8 cellular contexts compared by ENCODE assay signal in genomic region chr1:30707412-30708360, GRCh38. TPM values are rescaled to one million over a fixed set of nuclear protein-coding genes. Genes with fewer than 3 reads are reported as not detected.
A peak's percentile ranks its signal among the peaks of the same experiment; 100 is the strongest.
DNase-seq lines count a peak whose midpoint lies in the region; ATAC-seq, FAIRE-seq and TF ChIP-seq lines count a peak whose summit lies in the region.

No MANE protein-coding gene starts in this region.

- H3K79me2 ChIP-seq in H1 (ENCODE audit: control insufficient read depth in 1 of 2, insufficient read depth in 2 of 2, low read length in 2 of 2): no peaks in the 10 kb centered on the region

- no peaks in the 10 kb centered on the region for H3K27me3 ChIP-seq in H1 (replicated peaks in 1 of 4; ENCODE audit: control insufficient read depth in 3 of 4, extremely low read depth in 1 of 4, insufficient read depth in 3 of 4, low read length in 3 of 4)
- peaks cover 0 to 44% of the 10 kb centered on the region in 2 experiments for H3K27me3 ChIP-seq in mesenchymal stem cell (ENCODE audit: control insufficient read depth in 1 of 2, insufficient read depth in 1 of 2, low read length in 2 of 2)

- H3K79me1 ChIP-seq in H1 (ENCODE audit: low read depth, low read length): no peaks in the 10 kb centered on the region
- no peaks in the 10 kb centered on the region for H3K79me1 ChIP-seq in mesenchymal stem cell (replicated peaks; ENCODE audit: low read length, poor library complexity, severe bottlenecking)

- H4K5ac ChIP-seq in H1 (ENCODE audit: insufficient read length, low read depth, low read length): no peak overlapping the region

- TF ChIP-seq POLR2A in H1 (IDR thresholded peaks at IDR 0.05; ENCODE audit: control extremely low read depth in 1 of 2, low read depth in 2 of 2, low read length in 2 of 2): no peak

- H3K4me3 ChIP-seq in HEK293 (ENCODE audit: low read depth, low read length) (no peak overlapping the region), H1 (ENCODE audit: extremely low read depth in 1 of 4, insufficient read depth in 2 of 4, low read depth in 3 of 4, low read length in 4 of 4) (no peak overlapping the region), mesenchymal stem cell (ENCODE audit: insufficient read depth in 1 of 2, low read depth in 1 of 2, low read length in 2 of 2) (no peak overlapping the region)

- H2BK12ac ChIP-seq in H1 (ENCODE audit: low read depth, low read length) (peak overlapping the region; percentile 31; the same call in 1 of the 2 replicates), mesenchymal stem cell (ENCODE audit: low read length in 2 of 2) (no peak overlapping the region)

- peak; percentile 85 for FAIRE-seq in H1 (lab: Jason Lieb, UNC)

- H3K14ac ChIP-seq in H1 (ENCODE audit: insufficient read length) (no peak overlapping the region), mesenchymal stem cell (ENCODE audit: low read length in 2 of 2) (no peak overlapping the region)

- TF ChIP-seq EP300 in H1 (IDR thresholded peaks at IDR 0.05; ENCODE audit: borderline replicate concordance in 1 of 2, low read depth in 2 of 2, low read length in 2 of 2): no peak

- H3K4me1 ChIP-seq in HEK293 (ENCODE audit: control insufficient read depth, insufficient read depth, low read length) (no peaks in the 10 kb centered on the region), H1 (replicated peaks in 1 of 4; ENCODE audit: control insufficient read depth in 3 of 4, insufficient read depth in 4 of 4, low read length in 3 of 4) (peaks cover 0 to 3% (median under 1%) of the 10 kb centered on the region in 4 experiments; a peak in 4 of 7 replicates), mesenchymal stem cell (ENCODE audit: control insufficient read depth, insufficient read depth, low read depth, low read length) (peaks cover 8% of the 10 kb centered on the region)

- H3K4ac ChIP-seq in H1 (replicated peaks; ENCODE audit: insufficient read length, low read depth, low read length) (no peak overlapping the region), mesenchymal stem cell (ENCODE audit: low read depth in 1 of 2, low read length in 2 of 2) (no peak overlapping the region)

- peak in 13 of 14 donors; percentile 11 to 74 (median 55) for DNase-seq in C1 segment of cervical spinal cord (lab: John Stamatoyannopoulos, UW)
- peak; percentile 78 for DNase-seq in NCI-H69 (lab: John Stamatoyannopoulos, UW)
- DNase-seq in activated CD8-positive, alpha-beta T cell treated with anti-CD3 and anti-CD28 coated beads for 36 hours: peak; percentile 71
- DNase-seq in H1 (ENCODE audit: low read depth in 1 of 2, low spot score in 2 of 2): peak in 1 of 2 experiments; percentile 94
- DNase-seq in mesenchymal stem cell: peak; percentile 66
- peak; percentile 25 to 29 for DNase-seq in stimulated activated CD8-positive, alpha-beta memory T cell treated with anti-CD3 and anti-CD28 coated beads, Interleukin-7, amount 100 ng/mL, for 1 hour (ENCODE audit: low read depth in 2 of 2)

- H2BK20ac ChIP-seq in H1 (ENCODE audit: low read length): no peak overlapping the region

- no peak overlapping the region for H2AK5ac ChIP-seq in H1 (ENCODE audit: low read depth, low read length)
- H2AK5ac ChIP-seq in mesenchymal stem cell (ENCODE audit: low read length, severe bottlenecking): no peak overlapping the region

- H4K8ac ChIP-seq in H1 (ENCODE audit: extremely low read depth, insufficient read depth, low read length): peak overlapping the region; percentile 39; the same call in 1 of the 2 replicates
- no peak overlapping the region for H4K8ac ChIP-seq in mesenchymal stem cell (ENCODE audit: low read length)

- H3K9me3 Mint-ChIP-seq in activated CD8-positive, alpha-beta T cell treated with anti-CD3 and anti-CD28 coated beads for 36 hours: no peaks in the 10 kb centered on the region

- H3K56ac ChIP-seq in H1 (replicated peaks; ENCODE audit: insufficient read length, low read depth, low read length): no peak overlapping the region

- H3K36me3 ChIP-seq in HEK293 (ENCODE audit: control insufficient read depth in 2 of 2, insufficient read depth in 1 of 2, low read length in 2 of 2) (no peaks in the 10 kb centered on the region), H1 (ENCODE audit: control insufficient read depth in 2 of 4, insufficient read depth in 4 of 4, low read length in 3 of 4) (no peaks in the 10 kb centered on the region), mesenchymal stem cell (ENCODE audit: control insufficient read depth in 1 of 2, insufficient read depth in 2 of 2, low read depth in 1 of 2, low read length in 2 of 2) (no peaks in the 10 kb centered on the region)

- TF ChIP-seq CTCF in HEK293 (tag by site-specific recombination; IDR thresholded peaks at IDR 0.05): peak; percentile 95
- peak; percentile 78 for TF ChIP-seq CTCF in activated CD8-positive, alpha-beta T cell treated with anti-CD3 and anti-CD28 coated beads for 36 hours (IDR thresholded peaks at IDR 0.05)
- peak; percentile 90 to 95 (median 92) for TF ChIP-seq CTCF in H1 (IDR thresholded peaks at IDR 0.05; ENCODE audit: control extremely low read depth in 1 of 3, insufficient read depth in 1 of 3, low read depth in 1 of 3, low read length in 3 of 3)

- ATAC-seq in activated CD8-positive, alpha-beta T cell treated with anti-CD3 and anti-CD28 coated beads for 36 hours: peak; percentile 95
- ATAC-seq in GM18909 (IDR thresholded peaks at IDR 0.05; ENCODE audit: poor library complexity, unreplicated experiment): no peak

- peaks cover 0 to 3% of the 10 kb centered on the region in 2 experiments for H4K20me1 ChIP-seq in H1 (replicated peaks in 1 of 2; ENCODE audit: control insufficient read depth in 1 of 2, insufficient read depth in 2 of 2, low read length in 2 of 2)

- no peak overlapping the region for H3K4me2 ChIP-seq in H1 (ENCODE audit: insufficient read depth in 1 of 2, low read depth in 2 of 2, low read length in 2 of 2)
- no peak overlapping the region for H3K4me2 ChIP-seq in mesenchymal stem cell (ENCODE audit: low read length, poor library complexity, severe bottlenecking)

- CTCF ChIA-PET in HEK293 (lab: Yijun Ruan, JAX): interaction anchor here (0.7 to 3.1 kb wide), 29 partner anchors 9 to 1831 kb away, joined by 3 to 17 read pairs (median 3); no protein-coding TSS in a partner anchor
- CTCF ChIA-PET in activated CD8-positive, alpha-beta T cell treated with anti-CD3 and anti-CD28 coated beads for 36 hours (lab: Charles Lee): interaction anchor here (0.6 to 1.7 kb wide), 10 partner anchors 7 to 465 kb away, joined by 3 to 8 read pairs (median 5); no protein-coding TSS in a partner anchor
- CTCF ChIA-PET in H1 (lab: Charles Lee; ENCODE audit: partially characterized antibody): interaction anchor here (0.6 to 3.4 kb wide), 51 partner anchors 10 to 1363 kb away, joined by 3 to 24 read pairs (median 4); no protein-coding TSS in a partner anchor

- H3K9me3 ChIP-seq in HEK293 (ENCODE audit: control insufficient read depth, insufficient read depth, low read depth, low read length) (no peaks in the 10 kb centered on the region), H1 (ENCODE audit: insufficient read depth in 2 of 2, low read depth in 1 of 2, low read length in 1 of 2) (no peaks in the 10 kb centered on the region), mesenchymal stem cell (ENCODE audit: control insufficient read depth, low read length) (no peaks in the 10 kb centered on the region)

- no peak overlapping the region for H2BK15ac ChIP-seq in H1 (ENCODE audit: low read length)
- H2BK15ac ChIP-seq in mesenchymal stem cell (ENCODE audit: low read depth, poor library complexity, severe bottlenecking): no peak overlapping the region

- H2BK5ac ChIP-seq in H1 (ENCODE audit: low read depth, low read length): no peak overlapping the region
- H2BK5ac ChIP-seq in mesenchymal stem cell (ENCODE audit: low read depth, low read length, poor library complexity, severe bottlenecking): no peak overlapping the region

- peaks cover 4% of the 10 kb centered on the region; the same call in 1 of the 2 replicates for H3K23me2 ChIP-seq in H1 (ENCODE audit: low read depth, low read length)

- H3K27ac Mint-ChIP-seq in activated CD8-positive, alpha-beta T cell treated with anti-CD3 and anti-CD28 coated beads for 36 hours: no peak overlapping the region

- no peak overlapping the region for H3K18ac ChIP-seq in H1 (ENCODE audit: extremely low read depth, low read length)
- no peak overlapping the region for H3K18ac ChIP-seq in mesenchymal stem cell (ENCODE audit: low read depth in 1 of 2, low read length in 2 of 2)

- no peak overlapping the region for H2BK120ac ChIP-seq in H1 (replicated peaks; ENCODE audit: low read depth, low read length)
- H2BK120ac ChIP-seq in mesenchymal stem cell (ENCODE audit: low read depth, low read length): no peak overlapping the region

- H3K9ac ChIP-seq in H1 (replicated peaks in 1 of 4; ENCODE audit: extremely low read depth in 1 of 4, low read depth in 3 of 4, low read length in 3 of 4): no peak overlapping the region
- no peak overlapping the region for H3K9ac ChIP-seq in mesenchymal stem cell (ENCODE audit: low read length)

- no peaks in the 10 kb centered on the region for H3K4me1 Mint-ChIP-seq in activated CD8-positive, alpha-beta T cell treated with anti-CD3 and anti-CD28 coated beads for 36 hours (ENCODE audit: low read depth)

- TF ChIP-seq RAD21 in H1 (IDR thresholded peaks at IDR 0.05 in 1 of 2, conservative IDR thresholded peaks at IDR 0.05 in 1 of 2; ENCODE audit: low read depth in 2 of 2, low read length in 2 of 2): peak; percentile 99 to 100

- H3K36me3 Mint-ChIP-seq in activated CD8-positive, alpha-beta T cell treated with anti-CD3 and anti-CD28 coated beads for 36 hours (ENCODE audit: low read depth): no peaks in the 10 kb centered on the region

- intact Hi-C loops in activated CD8-positive, alpha-beta T cell treated with anti-CD3 and anti-CD28 coated beads for 36 hours (cut with micrococcal nuclease): no loop called here

- H3K4me3 Mint-ChIP-seq in activated CD8-positive, alpha-beta T cell treated with anti-CD3 and anti-CD28 coated beads for 36 hours: no peak overlapping the region

- POLR2A ChIA-PET in HEK293 (lab: Yijun Ruan, JAX): interaction anchor here (0.5 to 0.7 kb wide), 2 partner anchors 27 to 237 kb away, joined by 4 to 8 read pairs; no protein-coding TSS in a partner anchor
- POLR2A ChIA-PET in activated CD8-positive, alpha-beta T cell treated with anti-CD3 and anti-CD28 coated beads for 36 hours (lab: Charles Lee): interaction anchor here (0.9 kb wide), 1 partner anchor 11 kb away, joined by 3 read pairs; no protein-coding TSS in a partner anchor
- POLR2A ChIA-PET in H1 (lab: Charles Lee; ENCODE audit: partially characterized antibody): interaction anchor here (0.6 to 0.9 kb wide), 2 partner anchors 10 to 402 kb away, joined by 3 read pairs; no protein-coding TSS in a partner anchor

- 53% methylated on average over 16 of the region's 16 CpGs; no CpG with 5 or more reads in 1 of the 2 experiments for WGBS in H1 (ENCODE audit: extremely low coverage in 1 of 2, insufficient coverage in 1 of 2, insufficient read length in 1 of 2, insufficient replicate concordance in 2 of 2, low coverage in 1 of 2, low lambda C conversion rate in 2 of 2, missing lambda C conversion rate in 1 of 2), 2 experiments
- 44% methylated on average over 14 of the region's 16 CpGs for WGBS in mesenchymal stem cell

- H3K27me3 Mint-ChIP-seq in activated CD8-positive, alpha-beta T cell treated with anti-CD3 and anti-CD28 coated beads for 36 hours: peaks cover 1% of the 10 kb centered on the region

- H3K27ac ChIP-seq in HEK293 (ENCODE audit: extremely low read depth, low read depth, low read length): no peak overlapping the region
- H3K27ac ChIP-seq in H1 (ENCODE audit: low read depth, low read length): no peak overlapping the region
- H3K27ac ChIP-seq in mesenchymal stem cell (ENCODE audit: low read length, poor library complexity, severe bottlenecking): no peak overlapping the region

- H3K23ac ChIP-seq in H1 (ENCODE audit: insufficient read length) (no peak overlapping the region), mesenchymal stem cell (ENCODE audit: low read length in 2 of 2) (no peak overlapping the region)

- H4K91ac ChIP-seq in H1 (replicated peaks; ENCODE audit: insufficient read length, low read length): peak overlapping the region; percentile 22
- H4K91ac ChIP-seq in mesenchymal stem cell (ENCODE audit: low read length): no peak overlapping the region

- H2AFZ ChIP-seq in H1 (ENCODE audit: low read length): peak overlapping the region; percentile 42; the same call in 1 of the 2 replicates
- no peak overlapping the region for H2AFZ ChIP-seq in mesenchymal stem cell (ENCODE audit: low read depth, low read length)

RNA-seq across cellular contexts. Expression of gene MATN1, which starts 15.7 kb away (rescaled TPM):
- 1 to 10 TPM in 1 of 2 experiments, under 1 TPM in 1; 0.45 to 1.4 TPM for total RNA-seq in activated CD8-positive, alpha-beta T cell treated with anti-CD3 and anti-CD28 coated beads for 36 hours
- 0.11 and 0.28 TPM in 2 replicates for total RNA-seq in H1 (2021; fragmentation: NEBNext Ultra II Directional; extraction: Animal tissue kit (Norgen Biotek cat#: 25700))
- 0.11 and 0.12 TPM in 2 replicates for polyA plus RNA-seq in H1 (2011; rRNA removed)
- polyA plus RNA-seq in H1 (2011; cell fraction: cytosol; rRNA removed): 0.23 TPM
- 0.19 TPM for polyA plus RNA-seq in H1 (2011; cell fraction: nucleus; rRNA removed)
- polyA plus RNA-seq in H1 (2012, experiment 1 of 2): 0.11 to 0.32 TPM (median 0.16 TPM) in 4 replicates
- polyA plus RNA-seq in H1 (2012, experiment 2 of 2): not detected
- 0.08 TPM for polyA plus RNA-seq in H1 (2013, experiment 1 of 2)
- polyA plus RNA-seq in H1 (2013, experiment 2 of 2): 0.11 TPM
- 0.13 and 0.24 TPM in 2 replicates for polyA minus RNA-seq in H1 (2011; rRNA and poly(A)+ RNA removed)
- not detected for polyA minus RNA-seq in H1 (2011; cell fraction: cytosol; rRNA and poly(A)+ RNA removed)
- polyA minus RNA-seq in H1 (2011; cell fraction: nucleus; rRNA and poly(A)+ RNA removed): not detected
- 0.03 TPM for polyA plus RNA-seq in mesenchymal stem cell (2013, experiment 1 of 2)
- polyA plus RNA-seq in mesenchymal stem cell (2013, experiment 2 of 2): 0.04 TPM

RNA-seq across cellular contexts. Expression of gene LAPTM5, which starts 49.9 kb away (rescaled TPM):
- 100 to 1,000 TPM; 229 to 237 TPM for total RNA-seq in activated CD8-positive, alpha-beta T cell treated with anti-CD3 and anti-CD28 coated beads for 36 hours
- 0.37 and 0.52 TPM in 2 replicates for total RNA-seq in H1 (2021; fragmentation: NEBNext Ultra II Directional; extraction: Animal tissue kit (Norgen Biotek cat#: 25700))
- polyA plus RNA-seq in H1 (2011; rRNA removed): 0.77 and 1.4 TPM in 2 replicates
- polyA plus RNA-seq in H1 (2011; cell fraction: cytosol; rRNA removed): 0.83 TPM
- 0.46 TPM for polyA plus RNA-seq in H1 (2011; cell fraction: nucleus; rRNA removed)
- 0.39 to 0.60 TPM (median 0.52 TPM) in 3 of 4 replicates, not detected in the other for polyA plus RNA-seq in H1 (2012, experiment 1 of 2)
- 0.18 TPM for polyA plus RNA-seq in H1 (2012, experiment 2 of 2)
- polyA plus RNA-seq in H1 (2013, experiment 1 of 2): 0.57 TPM
- polyA plus RNA-seq in H1 (2013, experiment 2 of 2): 0.99 TPM
- 1.0 and 1.1 TPM in 2 replicates for polyA minus RNA-seq in H1 (2011; rRNA and poly(A)+ RNA removed)
- not detected for polyA minus RNA-seq in H1 (2011; cell fraction: cytosol; rRNA and poly(A)+ RNA removed)
- polyA minus RNA-seq in H1 (2011; cell fraction: nucleus; rRNA and poly(A)+ RNA removed): 0.30 TPM
- polyA plus RNA-seq in mesenchymal stem cell (2013, experiment 1 of 2): 0.97 TPM
- 0.95 TPM for polyA plus RNA-seq in mesenchymal stem cell (2013, experiment 2 of 2)

Comparison
In these comparisons a context has a peak if more than half of its experiments do, and no peak if none do; other contexts are left out.
1. RNA of gene LAPTM5, which starts 49.9 kb away (total RNA-seq): 229 to 237 TPM in activated CD8-positive, alpha-beta T cell treated with anti-CD3 and anti-CD28 coated beads for 36 hours; 0.37 to 0.52 TPM in H1; every median in the first group is over 100 times any median in the second.
2. Peak in every context shown above with its lines, with median percentiles within 50 percentile points of each other: CTCF ChIP-seq.